8 cellular contexts compared by ENCODE assay signal in genomic region chr1:91511386-91511785, GRCh38. TPM values are rescaled to one million over a fixed set of nuclear protein-coding genes. Genes with fewer than 3 reads are reported as not detected.
DNase-seq lines count a peak whose midpoint lies in the region; ATAC-seq and TF ChIP-seq lines count a peak whose summit lies in the region.

No MANE protein-coding gene starts in this region.

- peak; percentile 62 for TF ChIP-seq CTCF in kidney epithelial cell (IDR thresholded peaks at IDR 0.05; ENCODE audit: insufficient read depth, low read length, poor library complexity, severe bottlenecking)

- H3K27me3 ChIP-seq in kidney epithelial cell (ENCODE audit: control insufficient read depth, insufficient read depth, low read length) = no peaks in the 10 kb centered on the region

- no peak for ATAC-seq in GM19395 (IDR thresholded peaks at IDR 0.05; ENCODE audit: unreplicated experiment)

- no peaks in the 10 kb centered on the region for H3K36me3 ChIP-seq in kidney epithelial cell (ENCODE audit: control insufficient read depth, insufficient read depth, low read length)

- H3K4me3 ChIP-seq in kidney epithelial cell (ENCODE audit: low read depth, low read length) = no peak overlapping the region

- DNase-seq in DMS53 treated with DMSO at 0.1 percent for 48 hours (lab: John Stamatoyannopoulos, UW; ENCODE audit: unreplicated experiment) (peak; percentile 42), Kasumi-1 (lab: John Stamatoyannopoulos, UW) (peak; percentile 35 to 58), amniotic stem cell (lab: John Stamatoyannopoulos, UW) (peak; percentile 32), kidney epithelial cell (ENCODE audit: low read depth) (no peak), HPDE6-E6E7 (ENCODE audit: extremely low spot score) (no peak), epidermal melanocyte (ENCODE audit: insufficient read length, low spot score) (no peak)
- no peak for DNase-seq in activated T-cell treated with anti-CD3 and anti-CD28 coated beads, Interleukin-2, amount 50 U/mL, for 48 hours

RNA-seq across cellular contexts. Expression of gene CDC7, which starts 10.7 kb away (rescaled TPM):
- total RNA-seq in kidney epithelial cell = 5.7 and 6.1 TPM in 2 replicates

Comparison
In these comparisons a context has a peak if more than half of its experiments do, and no peak if none do; other contexts are left out.
1. DNase-seq: peak in DMS53 treated with DMSO at 0.1 percent for 48 hours (single experiment), Kasumi-1 (2 of 2) and amniotic stem cell (single experiment); none in kidney epithelial cell (single experiment), HPDE6-E6E7 (single experiment), epidermal melanocyte (single experiment) and activated T-cell treated with anti-CD3 and anti-CD28 coated beads, Interleukin-2, amount 50 U/mL, for 48 hours (0 of 2).